In genomic region chr5:56759521-56759920, GRCh38 we compare ENCODE assay signal across 25 cellular contexts. TPM values are rescaled to one million over a fixed set of nuclear protein-coding genes. Genes with fewer than 3 reads are reported as not detected.
A peak's percentile ranks its signal among the peaks of the same experiment; 100 is the strongest.
DNase-seq lines count a peak whose midpoint lies in the region; ATAC-seq, FAIRE-seq and TF ChIP-seq lines count a peak whose summit lies in the region.
"Had no signal": no experiment of that assay in that cellular context is flagged by ENCODE, and none has a peak within 500 bp of the region (broad histone marks: within the 10 kb centered on the region; RNA-seq: fewer than 3 reads in every experiment).

No MANE protein-coding gene starts in this region.

- H4K91ac ChIP-seq in mesenchymal stem cell (ENCODE audit: low read length) = no peak overlapping the region

- H3K9ac ChIP-seq in mesenchymal stem cell (ENCODE audit: low read length) = no peak overlapping the region

- H4K8ac ChIP-seq in mesenchymal stem cell (ENCODE audit: low read length) = no peak overlapping the region

- POLR2A ChIA-PET in RWPE1 (lab: Yijun Ruan, JAX; ENCODE audit: low non-redundant PET) = no interaction called here

- no peak overlapping the region for H3K4me2 ChIP-seq in mesenchymal stem cell (ENCODE audit: low read length, poor library complexity, severe bottlenecking)

- ATAC-seq in left ventricle myocardium superior (peak; percentile 67), left cardiac atrium (no peak), body of pancreas (peak; percentile 86), pancreas (peak; percentile 86 to 96 (median 93)), GM19324 (IDR thresholded peaks at IDR 0.05; ENCODE audit: low FRiP score, unreplicated experiment) (no peak)
- ATAC-seq: HCT116; naive thymus-derived CD8-positive, alpha-beta T cell; right lobe of liver had no signal

- H3K4me3 ChIP-seq in body of pancreas (no peak overlapping the region), pancreas (no peak overlapping the region), mesenchymal stem cell (ENCODE audit: insufficient read depth in 1 of 2, low read depth in 1 of 2, low read length in 2 of 2) (no peak overlapping the region)
- H3K4me3 ChIP-seq: right lobe of liver, upper lobe of left lung had no signal

- no peak overlapping the region for H3K14ac ChIP-seq in mesenchymal stem cell (ENCODE audit: low read length in 2 of 2)

- H3K79me1 ChIP-seq in mesenchymal stem cell (replicated peaks; ENCODE audit: low read length, poor library complexity, severe bottlenecking) = no peaks in the 10 kb centered on the region

- 6 to 16% methylated on average over 4 of the region's 4 CpGs for WGBS in body of pancreas, 2 donors
- WGBS in pancreas, 2 donors = 16% methylated on average over 4 of the region's 4 CpGs
- 98% methylated on average over 2 of the region's 4 CpGs for WGBS in mesenchymal stem cell

- H3K36me3 ChIP-seq in body of pancreas (replicated peaks in 1 of 2; ENCODE audit: insufficient read depth in 1 of 2, low read depth in 2 of 2) (no peaks in the 10 kb centered on the region), pancreas (no peaks in the 10 kb centered on the region), mesenchymal stem cell (ENCODE audit: control insufficient read depth in 1 of 2, insufficient read depth in 2 of 2, low read depth in 1 of 2, low read length in 2 of 2) (no peaks in the 10 kb centered on the region)
- H3K36me3 ChIP-seq: brain microvascular endothelial cell, right lobe of liver, upper lobe of left lung had no signal

- H2BK12ac ChIP-seq in mesenchymal stem cell (ENCODE audit: low read length in 2 of 2) = no peak overlapping the region

- H2BK120ac ChIP-seq in mesenchymal stem cell (ENCODE audit: low read depth, low read length) = no peak overlapping the region

- H3K9me3 ChIP-seq in body of pancreas = no peaks in the 10 kb centered on the region
- H3K9me3 ChIP-seq in pancreas = no peaks in the 10 kb centered on the region
- H3K9me3 ChIP-seq in mesenchymal stem cell (ENCODE audit: control insufficient read depth, low read length) = no peaks in the 10 kb centered on the region
- H3K9me3 ChIP-seq: right lobe of liver, upper lobe of left lung had no signal

- TF ChIP-seq CTCF in body of pancreas (IDR thresholded peaks at IDR 0.05) (no peak), pancreas (IDR thresholded peaks at IDR 0.05) (no peak), RWPE1 (conservative IDR thresholded peaks at IDR 0.05; ENCODE audit: low read depth) (no peak)

- no peak overlapping the region for H2AFZ ChIP-seq in mesenchymal stem cell (ENCODE audit: low read depth, low read length)

- no peak overlapping the region for H2BK15ac ChIP-seq in mesenchymal stem cell (ENCODE audit: low read depth, poor library complexity, severe bottlenecking)

- H3K4me1 ChIP-seq in body of pancreas (peaks cover 15% of the 10 kb centered on the region), pancreas (peaks cover 0 to 9% (median 0%) of the 10 kb centered on the region in 3 donors), mesenchymal stem cell (ENCODE audit: control insufficient read depth, insufficient read depth, low read depth, low read length) (peaks cover 11% of the 10 kb centered on the region)
- H3K4me1 ChIP-seq: right lobe of liver had no signal

- no peak for TF ChIP-seq POLR2A in body of pancreas (IDR thresholded peaks at IDR 0.05)

- H2BK5ac ChIP-seq in mesenchymal stem cell (ENCODE audit: low read depth, low read length, poor library complexity, severe bottlenecking) = no peak overlapping the region

- DNase-seq in left ventricle myocardium superior = peak; percentile 47
- no peak for DNase-seq in left cardiac atrium
- peak; percentile 57 to 77 (median 70) for DNase-seq in body of pancreas
- peak; percentile 53 to 70 (median 62) for DNase-seq in pancreas
- DNase-seq in mesenchymal stem cell = no peak
- DNase-seq in NCI-H2081 (lab: John Stamatoyannopoulos, UW) = no peak
- DNase-seq in RWPE1 (ENCODE audit: low spot score) = no peak
- DNase-seq: activated CD4-positive, alpha-beta T cell treated with anti-CD3 and anti-CD28 coated beads for 48 hours; activated T-cell treated with anti-CD3 and anti-CD28 coated beads, Interleukin-2, amount 50 U/mL, for 24 hours; brain microvascular endothelial cell; cortex of kidney; DMS 273 treated with DMSO at 0.1 percent for 48 hours; Kasumi-1; kidney; mesendoderm; naive thymus-derived CD8-positive, alpha-beta T cell; NCI-H1694 treated with DMSO at 0.1 percent for 48 hours; NCI-H2171 treated with DMSO at 0.1 percent for 48 hours; NCI-H526; right lobe of liver; stimulated activated CD4-positive, alpha-beta T cell treated with anti-CD3 and anti-CD28 coated beads, Interleukin-15, amount 100 ng/mL, for 24 hours; upper lobe of left lung had no signal

- H3K23ac ChIP-seq in mesenchymal stem cell (ENCODE audit: low read length in 2 of 2) = no peak overlapping the region

- CTCF ChIA-PET in RWPE1 (lab: Yijun Ruan, JAX) = no interaction called here

- FAIRE-seq in pancreas (lab: Jason Lieb, UNC) = no peak
- FAIRE-seq: kidney had no signal

- intact Hi-C loops in left ventricle myocardium superior (cut with micrococcal nuclease) = no loop called here
- intact Hi-C loops in left cardiac atrium (cut with DNase I) = no loop called here
- intact Hi-C loops in body of pancreas (cut with DNase I) = no loop called here
- intact Hi-C loops in pancreas (cut with DNase I) = no loop called here

- no peak overlapping the region for H3K18ac ChIP-seq in mesenchymal stem cell (ENCODE audit: low read depth in 1 of 2, low read length in 2 of 2)

- H3K4ac ChIP-seq in mesenchymal stem cell (ENCODE audit: low read depth in 1 of 2, low read length in 2 of 2) = no peak overlapping the region

- H3K27me3 ChIP-seq in body of pancreas (no peaks in the 10 kb centered on the region), pancreas (no peaks in the 10 kb centered on the region), mesenchymal stem cell (ENCODE audit: control insufficient read depth in 1 of 2, insufficient read depth in 1 of 2, low read length in 2 of 2) (no peaks in the 10 kb centered on the region)
- H3K27me3 ChIP-seq: brain microvascular endothelial cell, right lobe of liver, upper lobe of left lung had no signal

- peak overlapping the region in 1 of 4 donors; percentile 31 for H3K27ac ChIP-seq in body of pancreas
- H3K27ac ChIP-seq in pancreas = no peak overlapping the region
- no peak overlapping the region for H3K27ac ChIP-seq in mesenchymal stem cell (ENCODE audit: low read length, poor library complexity, severe bottlenecking)
- H3K27ac ChIP-seq in RWPE1 = no peak overlapping the region
- H3K27ac ChIP-seq: brain microvascular endothelial cell, right lobe of liver, upper lobe of left lung, VCaP had no signal

- H2AK5ac ChIP-seq in mesenchymal stem cell (ENCODE audit: low read length, severe bottlenecking) = no peak overlapping the region

RNA-seq across cellular contexts. Expression of gene MAP3K1, which starts 55.8 kb away (rescaled TPM):
- total RNA-seq in left ventricle myocardium superior (6.5 TPM), left cardiac atrium (1 to 10 TPM; 8.4 to 8.5 TPM), body of pancreas (10 to 100 TPM; 21.4 to 22.6 TPM), pancreas (10 to 100 TPM; 11.4 to 28.7 (median 12.7) TPM)
- 10 to 100 TPM in 1 of 2 donors, 1 to 10 TPM in 1; 5.4 to 10.1 TPM for polyA plus RNA-seq in pancreas
- polyA plus RNA-seq in mesenchymal stem cell (2013, experiment 1 of 2) = 11.0 TPM
- 10.8 TPM for polyA plus RNA-seq in mesenchymal stem cell (2013, experiment 2 of 2)

Comparison
In these comparisons a context has a peak if more than half of its experiments do, and no peak if none do; other contexts are left out.
1. ATAC-seq: peak in left ventricle myocardium superior (single experiment), body of pancreas (single experiment) and pancreas (4 of 4); none in left cardiac atrium (0 of 2) and GM19324 (single experiment).
2. DNase-seq: peak in left ventricle myocardium superior (single experiment), body of pancreas (4 of 4) and pancreas (6 of 6); none in left cardiac atrium (single experiment), mesenchymal stem cell (single experiment), NCI-H2081 (0 of 2) and RWPE1 (single experiment).